In genomic region chr7:30177186-30177585, GRCh38 we compare ENCODE assay signal across 22 cellular contexts. TPM values are rescaled to one million over a fixed set of nuclear protein-coding genes. Genes with fewer than 3 reads are reported as not detected.
A peak's percentile ranks its signal among the peaks of the same experiment; 100 is the strongest.
DNase-seq lines count a peak whose midpoint lies in the region; ATAC-seq and TF ChIP-seq lines count a peak whose summit lies in the region.
"Had no signal": no experiment of that assay in that cellular context is flagged by ENCODE, and none has a peak within 500 bp of the region (broad histone marks: within the 10 kb centered on the region; RNA-seq: fewer than 3 reads in every experiment).

No MANE protein-coding gene starts in this region.

- no peak for DNase-seq in OCI-LY7 (ENCODE audit: low spot score)
- DNase-seq in immature natural killer cell = no peak
- DNase-seq in psoas muscle = no peak
- no peak for DNase-seq in HFFc6
- DNase-seq in DMS53 treated with DMSO at 0.1 percent for 48 hours (lab: John Stamatoyannopoulos, UW; ENCODE audit: unreplicated experiment) = no peak
- no peak for DNase-seq in DMS114 treated with DMSO at 0.1 percent for 48 hours (lab: John Stamatoyannopoulos, UW; ENCODE audit: unreplicated experiment)
- no peak for DNase-seq in effector memory CD4-positive, alpha-beta T cell
- DNase-seq: Calu3; CD8-positive, alpha-beta memory T cell; GDM1; GM23248; H9; KBM-7; NCI-H1105; NCI-H146; NCI-H2029; NCI-H2171; NCI-H345; PC-9; SHP77; SK-N-SH had no signal

- no TSS peak for BruUV-seq in OCI-LY7 (replicated peaks; lab: Mats Ljungman, UMichigan)

- H3K36me3 Mint-ChIP-seq in immature natural killer cell (no peaks in the 10 kb centered on the region), HFFc6 (ENCODE audit: low read depth) (no peaks in the 10 kb centered on the region)
- H3K36me3 Mint-ChIP-seq: CD8-positive, alpha-beta memory T cell had no signal

- WGBS in psoas muscle, 3 donors = 90 to 93% (median 92%) methylated on average over 5 of the region's 5 CpGs

- no peaks in the 10 kb centered on the region for H3K27me3 ChIP-seq in BLaER1 treated with 17β-estradiol and CSF1 and Interleukin-3, amounts not matched to agents 10 nM and 100 nM
- no peaks in the 10 kb centered on the region for H3K27me3 ChIP-seq in psoas muscle (ENCODE audit: insufficient read depth in 3 of 3, low read length in 2 of 3)
- no peaks in the 10 kb centered on the region for H3K27me3 ChIP-seq in effector memory CD4-positive, alpha-beta T cell (replicated peaks; ENCODE audit: control insufficient read depth, insufficient read depth, low read length, poor library complexity, severe bottlenecking)

- CTCF ChIA-PET in OCI-LY7 (lab: Charles Lee; ENCODE audit: unreplicated experiment) = no interaction called here

- H3K9me3 Mint-ChIP-seq in immature natural killer cell (no peaks in the 10 kb centered on the region), HFFc6 (no peaks in the 10 kb centered on the region)
- H3K9me3 Mint-ChIP-seq: CD8-positive, alpha-beta memory T cell; H9 had no signal

- peaks cover 0 to 7% (median 0%) of the 10 kb centered on the region in 3 donors for H3K27me3 Mint-ChIP-seq in immature natural killer cell (ENCODE audit: low read depth in 3 of 3)
- peaks cover 10% of the 10 kb centered on the region for H3K27me3 Mint-ChIP-seq in HFFc6 (ENCODE audit: insufficient read depth)

- intact Hi-C loops in OCI-LY7 (cut with micrococcal nuclease; ENCODE audit: unreplicated experiment) = no loop called here
- intact Hi-C loops in psoas muscle (cut with DNase I) = no loop called here

- H3K36me3 ChIP-seq in BLaER1 treated with 17β-estradiol and CSF1 and Interleukin-3, amounts not matched to agents 10 nM and 100 nM = no peaks in the 10 kb centered on the region
- no peaks in the 10 kb centered on the region for H3K36me3 ChIP-seq in OCI-LY7 (ENCODE audit: insufficient read depth, low read length)
- no peaks in the 10 kb centered on the region for H3K36me3 ChIP-seq in psoas muscle (ENCODE audit: insufficient read depth in 1 of 2, low read depth in 1 of 2)
- H3K36me3 ChIP-seq in effector memory CD4-positive, alpha-beta T cell (ENCODE audit: control insufficient read depth, insufficient read depth, low read length) = no peaks in the 10 kb centered on the region

- H3K27ac Mint-ChIP-seq in immature natural killer cell = peak overlapping the region; percentile 33 to 86 (median 62)
- no peak overlapping the region for H3K27ac Mint-ChIP-seq in HFFc6
- H3K27ac Mint-ChIP-seq: H9 had no signal

- H4K20me1 ChIP-seq in BLaER1 treated with 17β-estradiol and CSF1 and Interleukin-3, amounts not matched to agents 10 nM and 100 nM = no peaks in the 10 kb centered on the region
- H4K20me1 ChIP-seq in OCI-LY7 (ENCODE audit: insufficient read depth, low read length) = no peaks in the 10 kb centered on the region

- H3K9me2 ChIP-seq in OCI-LY7 (ENCODE audit: insufficient read depth, low read length) = no peaks in the 10 kb centered on the region
- H3K9me2 ChIP-seq: SK-N-SH had no signal

- peaks cover 47 to 95% (median 60%) of the 10 kb centered on the region in 10 experiments for H3K4me1 ChIP-seq in BLaER1 treated with 17β-estradiol and CSF1 and Interleukin-3, amounts not matched to agents 10 nM and 100 nM
- H3K4me1 ChIP-seq in OCI-LY7 (ENCODE audit: insufficient read depth, low read length, poor library complexity, severe bottlenecking) = peaks cover 28% of the 10 kb centered on the region
- H3K4me1 ChIP-seq in psoas muscle = peaks cover 85% of the 10 kb centered on the region
- H3K4me1 ChIP-seq in effector memory CD4-positive, alpha-beta T cell (ENCODE audit: control insufficient read depth, insufficient read depth, low read length, poor library complexity, severe bottlenecking) = no peaks in the 10 kb centered on the region

- H3K9ac ChIP-seq in BLaER1 treated with 17β-estradiol and CSF1 and Interleukin-3, amounts not matched to agents 10 nM and 100 nM = peak overlapping the region in 2 of 11 experiments; percentile 61 to 65; a peak in 4 of 22 replicates
- H3K9ac ChIP-seq: GM23248, SK-N-SH had no signal

- POLR2A ChIA-PET in OCI-LY7 (lab: Charles Lee) = interaction anchor here (0.5 to 1.4 kb wide), 3 partner anchors 14 to 217 kb away, joined by 4 to 5 read pairs (median 5); no protein-coding TSS in a partner anchor

- H2AFZ ChIP-seq in OCI-LY7 (ENCODE audit: low read length) = peak overlapping the region; percentile 16; the same call in 1 of the 2 replicates
- H2AFZ ChIP-seq: GM23248, PC-9 had no signal

- peak overlapping the region; percentile 63 to 88 (median 74) for H3K4me2 ChIP-seq in BLaER1 treated with 17β-estradiol and CSF1 and Interleukin-3, amounts not matched to agents 10 nM and 100 nM
- H3K4me2 ChIP-seq in OCI-LY7 (ENCODE audit: low read length) = no peak overlapping the region
- H3K4me2 ChIP-seq: PC-9, SK-N-SH had no signal

- H3K4me3 Mint-ChIP-seq in immature natural killer cell (peak overlapping the region in 1 of 5 donors; percentile 34), HFFc6 (no peak overlapping the region)
- H3K4me3 Mint-ChIP-seq: H9 had no signal

- H3K79me2 ChIP-seq in OCI-LY7 (ENCODE audit: insufficient read depth, low read depth, low read length) = no peaks in the 10 kb centered on the region

- TF ChIP-seq CTCF in OCI-LY7 (conservative IDR thresholded peaks at IDR 0.05; ENCODE audit: low read length) (no peak), psoas muscle (IDR thresholded peaks at IDR 0.05) (no peak), HFFc6 (IDR thresholded peaks at IDR 0.05) (no peak)

- peak overlapping the region; percentile 21 to 83 (median 61); a peak in 18 of 22 replicates for H3K27ac ChIP-seq in BLaER1 treated with 17β-estradiol and CSF1 and Interleukin-3, amounts not matched to agents 10 nM and 100 nM
- H3K27ac ChIP-seq in OCI-LY7 (ENCODE audit: low read depth, low read length, poor library complexity, severe bottlenecking) = no peak overlapping the region
- H3K27ac ChIP-seq in psoas muscle = peak overlapping the region; percentile 87
- H3K27ac ChIP-seq in effector memory CD4-positive, alpha-beta T cell (ENCODE audit: insufficient read depth, low read length, poor library complexity, severe bottlenecking) = no peak overlapping the region
- H3K27ac ChIP-seq: GM23248, PC-9 had no signal

- no peak for ATAC-seq in psoas muscle

- peaks cover 0 to 17% (median 0%) of the 10 kb centered on the region in 11 experiments; a peak in 6 of 22 replicates for H3K9me3 ChIP-seq in BLaER1 treated with 17β-estradiol and CSF1 and Interleukin-3, amounts not matched to agents 10 nM and 100 nM (replicated peaks in 1 of 11)
- H3K9me3 ChIP-seq in OCI-LY7 (ENCODE audit: low read length) (no peaks in the 10 kb centered on the region), psoas muscle (no peaks in the 10 kb centered on the region)
- no peaks in the 10 kb centered on the region for H3K9me3 ChIP-seq in effector memory CD4-positive, alpha-beta T cell (ENCODE audit: control insufficient read depth, low read length)
- H3K9me3 ChIP-seq: SK-N-SH had no signal

- H3K4me1 Mint-ChIP-seq in immature natural killer cell = peaks cover 44 to 55% of the 10 kb centered on the region in 2 donors
- peaks cover 35% of the 10 kb centered on the region for H3K4me1 Mint-ChIP-seq in HFFc6 (ENCODE audit: low read depth)

- no peak overlapping the region for H3K4me3 ChIP-seq in BLaER1 treated with 17β-estradiol and CSF1 and Interleukin-3, amounts not matched to agents 10 nM and 100 nM
- no peak overlapping the region for H3K4me3 ChIP-seq in OCI-LY7 (ENCODE audit: low read depth, low read length, poor library complexity, severe bottlenecking)
- no peak overlapping the region for H3K4me3 ChIP-seq in psoas muscle
- no peak overlapping the region for H3K4me3 ChIP-seq in effector memory CD4-positive, alpha-beta T cell (ENCODE audit: insufficient read depth, low read depth, low read length, poor library complexity, severe bottlenecking)
- H3K4me3 ChIP-seq: GM23248, PC-9 had no signal

RNA-seq across cellular contexts. Expression of gene MTURN, which starts 42.4 kb away (rescaled TPM):
- total RNA-seq in OCI-LY7 (2014; rRNA removed; shearing (Covaris generic)) = 1.7 and 2.9 TPM in 2 replicates
- total RNA-seq in OCI-LY7 (2022) (3.3 and 4.1 TPM in 2 replicates), psoas muscle (10 to 100 TPM; 17.6 to 68.6 (median 36.9) TPM)
- polyA plus RNA-seq in immature natural killer cell (10 to 100 TPM in 1 of 3 donors, 1 to 10 TPM in 2; 7.1 to 11.0 (median 7.2) TPM), psoas muscle (10 to 100 TPM in 2 of 3 donors, 1 to 10 TPM in 1; 7.1 to 12.5 (median 10.2) TPM)
- total RNA-seq in HFFc6 (2021; fragmentation: NEBNext Ultra II Directional; extraction: Animal tissue kit (Norgen Biotek cat#: 25700)) = 1 to 10 TPM; 4.3 to 7.1 (median 5.9) TPM

Comparison
In these comparisons a context has a peak if more than half of its experiments do, and no peak if none do; other contexts are left out.
1. H3K27ac ChIP-seq: peak in BLaER1 treated with 17β-estradiol and CSF1 and Interleukin-3, amounts not matched to agents 10 nM and 100 nM (11 of 11) and psoas muscle (single experiment); none in OCI-LY7 (single experiment) and effector memory CD4-positive, alpha-beta T cell (single experiment).